In the genomic region with DNA sequence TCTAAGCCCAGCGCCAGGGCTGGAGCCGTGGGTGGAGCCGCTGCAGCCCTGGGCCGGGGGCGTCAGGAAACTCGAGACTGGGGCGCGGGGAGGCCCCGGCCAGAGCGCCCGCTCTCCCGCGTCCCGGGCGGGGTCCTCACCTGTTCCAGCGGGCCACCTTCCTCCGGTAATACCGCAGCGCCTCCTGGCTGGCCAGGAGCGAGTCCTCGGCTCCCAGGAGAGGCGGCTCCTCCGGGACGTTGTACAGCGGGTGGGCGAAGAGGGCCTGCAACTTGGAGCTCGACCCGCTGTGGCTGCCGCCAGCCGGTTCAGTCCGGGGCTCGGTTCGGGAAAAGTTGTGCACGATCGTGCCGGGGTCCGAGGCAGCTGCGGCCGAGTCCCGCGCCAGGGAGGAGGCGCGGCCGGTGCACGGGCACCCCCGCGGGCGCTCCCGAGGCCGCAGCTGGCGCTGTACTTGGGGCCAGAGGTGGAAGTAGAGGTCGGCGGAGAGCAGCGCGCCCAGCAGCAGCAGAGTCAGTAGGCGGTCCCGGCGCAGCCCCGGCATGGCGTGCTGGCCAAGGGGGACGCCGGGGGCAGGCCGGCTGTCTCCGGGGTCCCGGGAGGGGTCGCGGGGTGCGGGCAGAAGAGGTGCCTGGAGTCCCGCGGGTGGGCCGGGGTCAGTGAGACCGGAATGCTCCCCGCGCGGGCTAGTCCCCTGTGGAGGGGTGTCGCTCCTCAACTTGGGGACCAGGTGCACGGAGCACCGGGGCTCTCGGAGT, we compare ENCODE assay signal across 9 cellular contexts. TPM values are rescaled to one million over a fixed set of nuclear protein-coding genes. Genes with fewer than 3 reads are reported as not detected.
DNase-seq lines count a peak whose midpoint lies in the region; FAIRE-seq and TF ChIP-seq lines count a peak whose summit lies in the region.
"Had no signal": no experiment of that assay in that cellular context is flagged by ENCODE, and none has a peak within 500 bp of the region (broad histone marks: within the 10 kb centered on the region; RNA-seq: fewer than 3 reads in every experiment).

No MANE protein-coding gene starts in this region.

- no peak overlapping the region for H2AFZ ChIP-seq in PC-9

- POLR2A ChIA-PET in PC-9 (lab: Charles Lee; ENCODE audit: unreplicated experiment): no interaction called here

- H3K36me3 Mint-ChIP-seq in osteocyte (ENCODE audit: unreplicated experiment): no peaks in the 10 kb centered on the region

- H3K36me3 ChIP-seq in H7 (replicated peaks; ENCODE audit: control insufficient read depth, insufficient read depth, low read length) (no peaks in the 10 kb centered on the region), PC-9 (ENCODE audit: low read depth) (no peaks in the 10 kb centered on the region)

- peak; percentile 87 for DNase-seq in H7
- peak; percentile 63 for DNase-seq in activated CD8-positive, alpha-beta memory T cell treated with anti-CD3 and anti-CD28 coated beads for 24 hours
- peak; percentile 34 to 41 for DNase-seq in frontal cortex (ENCODE audit: low spot score in 2 of 2)
- peak; percentile 82 for DNase-seq in osteocyte (ENCODE audit: extremely low spot score, unreplicated experiment)
- no peak for DNase-seq in NCI-H345 (lab: John Stamatoyannopoulos, UW)
- no peak for DNase-seq in PC-9
- DNase-seq in C1 segment of cervical spinal cord (lab: John Stamatoyannopoulos, UW): no peak
- DNase-seq in urothelium cell line (ENCODE audit: low spot score): no peak

- no peaks in the 10 kb centered on the region for H3K9me3 ChIP-seq in PC-9 (ENCODE audit: insufficient read depth, low read depth)

- no peak for FAIRE-seq in frontal cortex (lab: Jason Lieb, UNC)
- no peak for FAIRE-seq in urothelium cell line (lab: Jason Lieb, UNC)

- H3K4me1 ChIP-seq in PC-9 (replicated peaks; ENCODE audit: insufficient read depth): no peaks in the 10 kb centered on the region

- CTCF ChIA-PET in PC-9 (lab: Charles Lee): no interaction called here

- no peak overlapping the region for H3K27ac ChIP-seq in PC-9

- no TSS peak for BruUV-seq in PC-9 (replicated peaks; lab: Mats Ljungman, UMichigan)

- peak overlapping the region; percentile 80 for H3K4me3 ChIP-seq in H7 (ENCODE audit: insufficient read depth, low read depth, low read length)
- H3K4me3 ChIP-seq in PC-9: no peak overlapping the region

- intact Hi-C loops in PC-9 (cut with micrococcal nuclease; ENCODE audit: unreplicated experiment): no loop called here

- no peak for TF ChIP-seq CTCF in osteocyte (IDR thresholded peaks at IDR 0.05)
- TF ChIP-seq CTCF in PC-9 (conservative IDR thresholded peaks at IDR 0.05): no peak

- H3K27me3 Mint-ChIP-seq in osteocyte (ENCODE audit: unreplicated experiment): peaks cover 73% of the 10 kb centered on the region

- no peaks in the 10 kb centered on the region for H3K9me3 Mint-ChIP-seq in osteocyte (ENCODE audit: unreplicated experiment)

- H3K4me3 Mint-ChIP-seq in osteocyte (ENCODE audit: unreplicated experiment): peak overlapping the region; percentile 67

- H3K27me3 ChIP-seq in H7 (ENCODE audit: control insufficient read depth, insufficient read depth, low read length): peaks cover 17% of the 10 kb centered on the region
- H3K27me3 ChIP-seq in PC-9 (ENCODE audit: insufficient read depth, low read depth): peaks cover 17% of the 10 kb centered on the region; the same call in 1 of the 2 replicates

- no peak overlapping the region for H3K4me2 ChIP-seq in PC-9

- no peaks in the 10 kb centered on the region for H4K20me1 ChIP-seq in PC-9 (ENCODE audit: insufficient read depth)

- H3K27ac Mint-ChIP-seq in osteocyte (ENCODE audit: unreplicated experiment): no peak overlapping the region

- no peaks in the 10 kb centered on the region for H3F3A ChIP-seq in PC-9 (ENCODE audit: insufficient read depth, low read depth)

- H3K9me2 ChIP-seq in PC-9 (ENCODE audit: insufficient read depth): no peaks in the 10 kb centered on the region

- no peaks in the 10 kb centered on the region for H3K79me2 ChIP-seq in PC-9 (ENCODE audit: low read depth)

- peaks cover 8% of the 10 kb centered on the region for H3K4me1 Mint-ChIP-seq in osteocyte (ENCODE audit: unreplicated experiment)

RNA-seq across cellular contexts. Expression of gene FAM20A, which starts 0.9 kb away (rescaled TPM):
- 20.5 and 22.7 TPM in 2 replicates for total RNA-seq in H7 (2014; rRNA removed; shearing (Covaris generic))
- total RNA-seq in frontal cortex (2.4 TPM), osteocyte (not detected in 2 replicates), PC-9 (2021) (not detected in 2 replicates)
- total RNA-seq: LHCN-M2 had no signal

Comparison
In these comparisons a context has a peak if more than half of its experiments do, and no peak if none do; other contexts are left out.
1. DNase-seq: peak in H7 (single experiment), activated CD8-positive, alpha-beta memory T cell treated with anti-CD3 and anti-CD28 coated beads for 24 hours (single experiment), frontal cortex (2 of 2) and osteocyte (single experiment); none in NCI-H345 (single experiment), PC-9 (0 of 2), C1 segment of cervical spinal cord (0 of 14) and urothelium cell line (single experiment).